Comparison of ENCODE assay signal across 30 cellular contexts in the genomic region with DNA sequence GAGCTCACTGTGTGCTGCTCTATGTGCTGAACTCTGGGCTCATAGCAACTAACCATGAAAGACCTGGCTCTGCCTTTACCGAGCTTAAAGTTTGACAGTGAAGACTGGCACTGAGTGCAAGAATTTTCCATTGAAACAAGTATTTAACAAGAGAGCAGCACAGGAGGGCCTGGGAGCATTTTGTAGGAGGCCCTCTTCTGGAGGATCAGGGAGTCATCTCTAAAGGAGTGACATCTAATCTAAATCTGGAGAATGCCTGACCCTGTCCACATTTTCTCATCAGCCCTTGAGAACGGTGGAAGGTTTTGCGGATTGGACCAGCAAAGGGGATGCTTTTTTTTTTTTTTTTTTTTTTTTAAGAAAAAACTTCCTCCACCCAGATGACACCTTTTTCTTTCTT.
DNase-seq lines count a peak whose midpoint lies in the region; TF ChIP-seq lines count a peak whose summit lies in the region.
"Had no signal": no experiment of that assay in that cellular context is flagged by ENCODE, and none has a peak within 500 bp of the region (broad histone marks: within the 10 kb centered on the region; RNA-seq: fewer than 3 reads in every experiment).

No MANE protein-coding gene starts in this region.

- POLR2A ChIA-PET in A673 (lab: Charles Lee; ENCODE audit: low non-redundant PET), result no interaction called here

- no TSS peak for BruUV-seq in A673 (replicated peaks; lab: Mats Ljungman, UMichigan)

- no peak overlapping the region for H3K4ac ChIP-seq in H9 (ENCODE audit: low read depth, low read length)
- no peak overlapping the region for H3K4ac ChIP-seq in mesendoderm (ENCODE audit: low read depth, low read length)

- H3K79me2 ChIP-seq in H9 (ENCODE audit: insufficient read depth, low read length) (peaks cover 21% of the 10 kb centered on the region; the same call in 1 of the 2 replicates), mesendoderm (ENCODE audit: control insufficient read depth, insufficient read depth, low read length) (peaks cover 2% of the 10 kb centered on the region)

- no peaks in the 10 kb centered on the region for H4K20me1 ChIP-seq in H9 (ENCODE audit: control insufficient read depth, insufficient read depth, insufficient read length)

- H2BK5ac ChIP-seq in H9 (ENCODE audit: insufficient read length, low read length), result no peak overlapping the region
- no peak overlapping the region for H2BK5ac ChIP-seq in mesendoderm (ENCODE audit: low read length)

- H3K18ac ChIP-seq in H9 (ENCODE audit: insufficient read length, low read depth, low read length), result no peak overlapping the region
- no peak overlapping the region for H3K18ac ChIP-seq in mesendoderm (ENCODE audit: low read length)

- H3K4me1 ChIP-seq in A673 (ENCODE audit: insufficient read depth, low read length, poor library complexity, severe bottlenecking) (peaks cover 27% of the 10 kb centered on the region), H9 (ENCODE audit: insufficient read depth, low read length) (peaks cover 10% of the 10 kb centered on the region; the same call in 1 of the 2 replicates), mesendoderm (ENCODE audit: control insufficient read depth, low read depth, low read length) (no peaks in the 10 kb centered on the region), suprapubic skin (peaks cover 27% of the 10 kb centered on the region)
- H3K4me1 ChIP-seq: BE2C, colonic mucosa had no signal

- TF ChIP-seq CTCF in A673 (conservative IDR thresholded peaks at IDR 0.05; ENCODE audit: low read depth, low read length) (peak; percentile 18; the same call in 1 of the 2 replicates), H9 (conservative IDR thresholded peaks at IDR 0.05) (peak; percentile 40; the same call in 2 of the 3 replicates), astrocyte of the cerebellum (IDR thresholded peaks at IDR 0.05; ENCODE audit: low read depth, low read length, missing control alignments) (peak; percentile 5), suprapubic skin (IDR thresholded peaks at IDR 0.05) (no peak)

- H3K4me3 ChIP-seq in A673 (ENCODE audit: low read depth, low read length, poor library complexity, severe bottlenecking), result no peak overlapping the region
- no peak overlapping the region for H3K4me3 ChIP-seq in astrocyte of the cerebellum (ENCODE audit: low read depth, low read length)
- no peak overlapping the region for H3K4me3 ChIP-seq in mesendoderm (ENCODE audit: low read length)
- H3K4me3 ChIP-seq in suprapubic skin, result no peak overlapping the region
- H3K4me3 ChIP-seq: colonic mucosa, GM23248, left lung, smooth muscle cell, uterus had no signal

- H3K36me3 ChIP-seq in A673 (ENCODE audit: insufficient read depth, low read length, poor library complexity, severe bottlenecking), result no peaks in the 10 kb centered on the region
- no peaks in the 10 kb centered on the region for H3K36me3 ChIP-seq in mesendoderm (ENCODE audit: control insufficient read depth, insufficient read depth, low read length)
- no peaks in the 10 kb centered on the region for H3K36me3 ChIP-seq in suprapubic skin
- H3K36me3 ChIP-seq: BE2C, colonic mucosa, left lung, uterus had no signal

- H3K4me2 ChIP-seq in H9 (ENCODE audit: insufficient read depth, insufficient read length, low read length) (no peak overlapping the region), mesendoderm (ENCODE audit: low read length) (no peak overlapping the region)
- H3K4me2 ChIP-seq: smooth muscle cell had no signal

- H4K91ac ChIP-seq in H9 (ENCODE audit: insufficient read length, low read depth, low read length), result no peak overlapping the region

- no peak overlapping the region for H2BK20ac ChIP-seq in H9 (ENCODE audit: low read depth, low read length, poor library complexity, severe bottlenecking)

- H3K27me3 Mint-ChIP-seq in H9 (ENCODE audit: low read depth), result no peaks in the 10 kb centered on the region
- H3K27me3 Mint-ChIP-seq: activated CD4-positive, alpha-beta memory T cell treated with anti-CD3 and anti-CD28 coated beads, Interleukin-2, amount 10 ng/mL, durations not matched to agents 7 days and 5 days had no signal

- intact Hi-C loops in A673 (cut with micrococcal nuclease; ENCODE audit: unreplicated experiment), result no loop called here

- H2BK120ac ChIP-seq in H9 (ENCODE audit: low read depth, low read length, poor library complexity, severe bottlenecking) (no peak overlapping the region), mesendoderm (ENCODE audit: low read depth, low read length) (no peak overlapping the region)

- no peak overlapping the region for H2BK15ac ChIP-seq in H9 (ENCODE audit: low read depth, low read length)
- H2BK15ac ChIP-seq in mesendoderm (replicated peaks; ENCODE audit: low read depth), result no peak overlapping the region

- peaks cover 0 to 3% (median 3%) of the 10 kb centered on the region in 3 experiments; a peak in 5 of 7 replicates for H3K36me3 Mint-ChIP-seq in H9 (ENCODE audit: insufficient read depth in 1 of 3, low read depth in 3 of 3)
- H3K36me3 Mint-ChIP-seq: IgD-negative memory B cell had no signal

- H4K8ac ChIP-seq in H9 (replicated peaks; ENCODE audit: insufficient read length, low read depth, low read length) (no peak overlapping the region), mesendoderm (ENCODE audit: low read depth, low read length) (no peak overlapping the region)

- H3K9ac ChIP-seq in H9 (ENCODE audit: extremely low read depth, insufficient read length, low read length) (no peak overlapping the region), mesendoderm (ENCODE audit: low read length) (no peak overlapping the region)
- H3K9ac ChIP-seq: GM23248 had no signal

- H3T11ph ChIP-seq in H9 (ENCODE audit: low read length), result no peak overlapping the region

- no peak overlapping the region for H3K27ac ChIP-seq in A673 (ENCODE audit: low read depth, low read length, poor library complexity, severe bottlenecking)
- H3K27ac ChIP-seq in H9 (ENCODE audit: insufficient read length, low read depth, low read length), result no peak overlapping the region
- no peak overlapping the region for H3K27ac ChIP-seq in mesendoderm (ENCODE audit: low read depth, low read length)
- no peak overlapping the region for H3K27ac ChIP-seq in suprapubic skin
- H3K27ac ChIP-seq: colonic mucosa, GM23248, left lung, uterus had no signal

- peaks cover 46 to 63% of the 10 kb centered on the region in 2 experiments for H3K4me1 Mint-ChIP-seq in H9
- H3K4me1 Mint-ChIP-seq: activated CD4-positive, alpha-beta memory T cell treated with anti-CD3 and anti-CD28 coated beads, Interleukin-2, amount 10 ng/mL, durations not matched to agents 7 days and 5 days; IgD-negative memory B cell had no signal

- H3K9me3 ChIP-seq in A673 (ENCODE audit: low read depth, low read length, poor library complexity, severe bottlenecking) (no peaks in the 10 kb centered on the region), H9 (ENCODE audit: control insufficient read depth, low read depth, low read length) (no peaks in the 10 kb centered on the region), suprapubic skin (no peaks in the 10 kb centered on the region)
- H3K9me3 ChIP-seq: BE2C, colonic mucosa, left lung, uterus had no signal

- H3K9me3 Mint-ChIP-seq in H9, result peaks cover 2% of the 10 kb centered on the region in 2 experiments; a peak in 2 of 5 replicates
- H3K9me3 Mint-ChIP-seq: activated CD4-positive, alpha-beta memory T cell treated with anti-CD3 and anti-CD28 coated beads, Interleukin-2, amount 10 ng/mL, durations not matched to agents 7 days and 5 days; activated T-helper 1 cell treated with anti-CD3 and anti-CD28 coated beads, Interleukin-12 subunit alpha, Interleukin-12 subunit beta, Interleukin-2, Interleukin-4 antibody, amounts not matched to agents 30 ng/mL and 10 ng/mL and 1 ng/mL, durations not matched to agents 14 hours and 24 hours and 36 hours; IgD-negative memory B cell; neural crest cell; T-helper 2 cell treated with Interferon-gamma antibody and Interleukin-4, amounts not matched to agents 5 μg/mL and 100 μg/mL, for 36 hours had no signal

- peak overlapping the region in 2 of 3 experiments; percentile 28 to 74; a peak in 2 of 7 replicates for H3K27ac Mint-ChIP-seq in H9
- H3K27ac Mint-ChIP-seq: activated CD4-positive, alpha-beta memory T cell treated with anti-CD3 and anti-CD28 coated beads, Interleukin-2, amount 10 ng/mL, durations not matched to agents 7 days and 5 days; activated T-helper 1 cell treated with anti-CD3 and anti-CD28 coated beads, Interleukin-12 subunit alpha, Interleukin-12 subunit beta, Interleukin-2, Interleukin-4 antibody, amounts not matched to agents 30 ng/mL and 10 ng/mL and 1 ng/mL, durations not matched to agents 14 hours and 24 hours and 36 hours; IgD-negative memory B cell; T-helper 2 cell treated with Interferon-gamma antibody and Interleukin-4, amounts not matched to agents 5 μg/mL and 100 μg/mL, for 36 hours had no signal

- H3K27me3 ChIP-seq in A673 (replicated peaks; ENCODE audit: insufficient read depth, low read depth, low read length, poor library complexity) (no peaks in the 10 kb centered on the region), H9 (ENCODE audit: insufficient read depth, low read length) (no peaks in the 10 kb centered on the region), mesendoderm (ENCODE audit: insufficient read depth, low read length, poor library complexity) (no peaks in the 10 kb centered on the region), suprapubic skin (no peaks in the 10 kb centered on the region)
- H3K27me3 ChIP-seq: BE2C, colonic mucosa, left lung, uterus had no signal

- H3K79me1 ChIP-seq in H9 (ENCODE audit: insufficient read depth, low read depth, low read length, poor library complexity, severe bottlenecking) (peaks cover 3% of the 10 kb centered on the region), mesendoderm (ENCODE audit: low read length) (no peaks in the 10 kb centered on the region)

- DNase-seq in A673 (ENCODE audit: low spot score), result peak; percentile 15
- no peak for DNase-seq in H9
- DNase-seq in astrocyte of the cerebellum (ENCODE audit: low read depth), result no peak
- peak; percentile 69 for DNase-seq in mesendoderm
- no peak for DNase-seq in CD1c-positive myeloid dendritic cell (ENCODE audit: extremely low spot score)
- no peak for DNase-seq in NCI-H2081 treated with DMSO at 0.1 percent for 48 hours (lab: John Stamatoyannopoulos, UW)
- no peak for DNase-seq in suprapubic skin (ENCODE audit: low spot score in 2 of 2)
- no peak for DNase-seq in NCI-H526 (lab: John Stamatoyannopoulos, UW)
- DNase-seq: ACHN; activated CD4-positive, alpha-beta memory T cell treated with anti-CD3 and anti-CD28 coated beads, Interleukin-2, amount 10 ng/mL, durations not matched to agents 7 days and 5 days; activated CD8-positive, alpha-beta memory T cell treated with anti-CD3 and anti-CD28 coated beads, Interleukin-2, amount 50 U/mL, for 4 hours; activated naive CD4-positive, alpha-beta T cell treated with anti-CD3 and anti-CD28 coated beads, Interleukin-2, amount 50 U/mL, for 16 hours; BE2C; colonic mucosa; DMS79; effector CD4-positive, alpha-beta T cell; GM23248; left lung; NCI-H1092 treated with DMSO at 0.1 percent for 48 hours; NCI-H1694 treated with DMSO at 0.1 percent for 48 hours; NCI-H2171 treated with DMSO at 0.1 percent for 48 hours; NCI-H524; right cardiac atrium; stimulated activated naive CD4-positive, alpha-beta T cell; uterus had no signal

- no peak for TF ChIP-seq POLR2A in suprapubic skin (IDR thresholded peaks at IDR 0.05)

- CTCF ChIA-PET in A673 (lab: Charles Lee), result no interaction called here

- no peak overlapping the region for H3K4me3 Mint-ChIP-seq in H9
- H3K4me3 Mint-ChIP-seq: activated CD4-positive, alpha-beta memory T cell treated with anti-CD3 and anti-CD28 coated beads, Interleukin-2, amount 10 ng/mL, durations not matched to agents 7 days and 5 days; activated T-helper 1 cell treated with anti-CD3 and anti-CD28 coated beads, Interleukin-12 subunit alpha, Interleukin-12 subunit beta, Interleukin-2, Interleukin-4 antibody, amounts not matched to agents 30 ng/mL and 10 ng/mL and 1 ng/mL, durations not matched to agents 14 hours and 24 hours and 36 hours; IgD-negative memory B cell; neural crest cell; T-helper 2 cell treated with Interferon-gamma antibody and Interleukin-4, amounts not matched to agents 5 μg/mL and 100 μg/mL, for 36 hours had no signal

- H2AK5ac ChIP-seq in H9 (ENCODE audit: insufficient read length, low read length) (no peak overlapping the region), mesendoderm (ENCODE audit: low read length) (no peak overlapping the region)

- H3K56ac ChIP-seq in H9 (ENCODE audit: insufficient read length, low read depth, low read length), result no peak overlapping the region
- no peak overlapping the region for H3K56ac ChIP-seq in mesendoderm (ENCODE audit: low read length)

- WGBS in H9 (ENCODE audit: extremely low coverage, insufficient read length, low lambda C conversion rate), result no CpG with 5 or more reads among the region's 3 CpGs
- WGBS in mesendoderm (ENCODE audit: extremely low coverage, insufficient coverage, low lambda C conversion rate), result no CpG with 5 or more reads among the region's 3 CpGs
- WGBS in suprapubic skin, result 84% methylated on average over 3 of the region's 3 CpGs

- no peak overlapping the region for H2BK12ac ChIP-seq in H9 (ENCODE audit: insufficient read length, low read depth, low read length)

- H3K23ac ChIP-seq in H9 (ENCODE audit: insufficient read length, low read depth, low read length) (no peak overlapping the region), mesendoderm (ENCODE audit: low read length) (no peak overlapping the region)

- H3K23me2 ChIP-seq in H9 (ENCODE audit: insufficient read length, low read depth, low read length, poor library complexity, severe bottlenecking), result no peaks in the 10 kb centered on the region

- no peak for TF ChIP-seq EP300 in suprapubic skin (IDR thresholded peaks at IDR 0.05)

- H4K5ac ChIP-seq in H9 (ENCODE audit: insufficient read length, low read depth, low read length) (no peak overlapping the region), mesendoderm (ENCODE audit: low read length) (no peak overlapping the region)

- no peak overlapping the region for H2AFZ ChIP-seq in H9 (ENCODE audit: low read length)
- H2AFZ ChIP-seq: GM23248 had no signal

- in situ Hi-C loops in astrocyte of the cerebellum (cut with HindIII; ENCODE audit: low sequenced_read_pairs), result loop anchor here (25.0 kb wide), 1 partner anchor 313 kb away; no protein-coding TSS in a partner anchor

- no peak overlapping the region for H3K14ac ChIP-seq in H9 (ENCODE audit: insufficient read depth, low read length)

Comparison
In these comparisons a context has a peak if more than half of its experiments do, and no peak if none do; other contexts are left out.
1. DNase-seq: peak in A673 (single experiment) and mesendoderm (single experiment); none in H9 (single experiment), astrocyte of the cerebellum (single experiment), CD1c-positive myeloid dendritic cell (single experiment), NCI-H2081 treated with DMSO at 0.1 percent for 48 hours (single experiment), suprapubic skin (0 of 2) and NCI-H526 (0 of 2).
2. CTCF ChIP-seq: peak in A673 (single experiment), H9 (single experiment) and astrocyte of the cerebellum (single experiment); none in suprapubic skin (0 of 2).